In genomic region chr10:42707229-42707628, GRCh38 we compare ENCODE assay signal across 2 cellular contexts.
TF ChIP-seq lines count a peak whose summit lies in the region.

No MANE protein-coding gene starts in this region.

TF ChIP-seq in liver, 16 proteins besides CTCF, POLR2A, EP300 and RAD21 (continued from another document):
- TF ChIP-seq REST (IDR thresholded peaks at IDR 0.05) = no peak
- no peak for TF ChIP-seq EGR1 (IDR thresholded peaks at IDR 0.05; ENCODE audit: low read depth in 2 of 2)
- no peak for TF ChIP-seq TAF1 (conservative IDR thresholded peaks at IDR 0.05)
- TF ChIP-seq FOXA1 (IDR thresholded peaks at IDR 0.05) = no peak
- no peak for TF ChIP-seq RXRA (IDR thresholded peaks at IDR 0.05)
- TF ChIP-seq GABPA (IDR thresholded peaks at IDR 0.05 in 1 of 2, conservative IDR thresholded peaks at IDR 0.05 in 1 of 2) = no peak
- TF ChIP-seq NR2F2 (IDR thresholded peaks at IDR 0.05) = no peak
- no peak for TF ChIP-seq HNF4A (conservative IDR thresholded peaks at IDR 0.05)
TF ChIP-seq in liver: peak in this region for 0.

TF ChIP-seq in HepG2, 621 proteins besides CTCF, POLR2A, EP300 and RAD21 (continued from another document):
- TF ChIP-seq MTERF4 (CRISPR knock-in tag; IDR thresholded peaks at IDR 0.05) = no peak
- no peak for TF ChIP-seq TP53 (CRISPR knock-in tag; conservative IDR thresholded peaks at IDR 0.05)
